14 cellular contexts compared by ENCODE assay signal in genomic region chr5:150590979-150591411, GRCh38. TPM values are rescaled to one million over a fixed set of nuclear protein-coding genes. Genes with fewer than 3 reads are reported as not detected.
DNase-seq lines count a peak whose midpoint lies in the region; ATAC-seq and TF ChIP-seq lines count a peak whose summit lies in the region.
"Had no signal": no experiment of that assay in that cellular context is flagged by ENCODE, and none has a peak within 500 bp of the region (broad histone marks: within the 10 kb centered on the region; RNA-seq: fewer than 3 reads in every experiment).

No MANE protein-coding gene starts in this region.

- no peak for ATAC-seq in RWPE2 (ENCODE audit: low read depth)

- H3K27ac ChIP-seq in RWPE2 (ENCODE audit: poor library complexity, severe bottlenecking) (no peak overlapping the region), tibial artery (peak overlapping the region; percentile 59 to 63)

- H3K36me3 Mint-ChIP-seq in glutamatergic neuron (ENCODE audit: unreplicated experiment), result no peaks in the 10 kb centered on the region
- H3K36me3 Mint-ChIP-seq in nephron (ENCODE audit: low read depth), result no peaks in the 10 kb centered on the region

- H3K9me3 ChIP-seq in RWPE2 (ENCODE audit: severe bottlenecking) (no peaks in the 10 kb centered on the region), tibial artery (no peaks in the 10 kb centered on the region)

- H3K4me1 ChIP-seq in RWPE2 (ENCODE audit: insufficient read depth, poor library complexity, severe bottlenecking) (no peaks in the 10 kb centered on the region), tibial artery (peaks cover 5 to 62% (median 50%) of the 10 kb centered on the region in 4 donors)

- DNase-seq in RWPE2 (ENCODE audit: low spot score) (peak; percentile 61), glutamatergic neuron (peak; percentile 80), tibial artery (peak in 1 of 2 donors; percentile 76), GM13976 (ENCODE audit: low spot score) (no peak), SKM-1 (lab: John Stamatoyannopoulos, UW; ENCODE audit: unreplicated experiment) (no peak), DMS53 treated with DMSO at 0.1 percent for 48 hours (lab: John Stamatoyannopoulos, UW; ENCODE audit: unreplicated experiment) (no peak)
- DNase-seq in activated T-cell treated with anti-CD3 and anti-CD28 coated beads, Interleukin-2, amount 50 U/mL, for 48 hours, result no peak
- DNase-seq: activated CD4-positive, alpha-beta T cell treated with anti-CD3 and anti-CD28 coated beads for 48 hours; KG1; NCI-H1930; NK-92 treated with Interleukin-12 subunit alpha and Interleukin-12 subunit beta, amount 100 ng/mL, for 24 hours; stimulated activated CD4-positive, alpha-beta T cell treated with anti-CD3 and anti-CD28 coated beads, Interleukin-1b, Interleukin-23, amount 100 ng/mL, for 48 hours had no signal

- H3K27me3 Mint-ChIP-seq in glutamatergic neuron (ENCODE audit: unreplicated experiment) (peaks cover 4% of the 10 kb centered on the region), nephron (ENCODE audit: low read depth) (no peaks in the 10 kb centered on the region)

- H3K4me3 ChIP-seq in RWPE2 (ENCODE audit: severe bottlenecking), result no peak overlapping the region
- H3K4me3 ChIP-seq in tibial artery, result no peak overlapping the region

- TF ChIP-seq CTCF in RWPE2 (IDR thresholded peaks at IDR 0.05; ENCODE audit: poor library complexity, severe bottlenecking) (no peak), glutamatergic neuron (IDR thresholded peaks at IDR 0.05; ENCODE audit: partially characterized antibody, unreplicated experiment) (no peak), nephron (IDR thresholded peaks at IDR 0.05; ENCODE audit: unreplicated experiment in 3 of 3) (no peak), tibial artery (IDR thresholded peaks at IDR 0.05) (no peak), GM13976 (IDR thresholded peaks at IDR 0.05; ENCODE audit: borderline replicate concordance, control extremely low read depth, extremely low read depth, insufficient read depth, missing control alignments) (no peak)

- H3K9me3 Mint-ChIP-seq in glutamatergic neuron (ENCODE audit: unreplicated experiment) (peaks cover 5% of the 10 kb centered on the region), nephron (no peaks in the 10 kb centered on the region)
- H3K9me3 Mint-ChIP-seq: activated T-helper 1 cell treated with anti-CD3 and anti-CD28 coated beads, Interleukin-12 subunit alpha, Interleukin-12 subunit beta, Interleukin-2, Interleukin-4 antibody, amounts not matched to agents 30 ng/mL and 10 ng/mL and 1 ng/mL, durations not matched to agents 14 hours and 24 hours and 36 hours had no signal

- H3K36me3 ChIP-seq in RWPE2 (ENCODE audit: low read depth), result no peaks in the 10 kb centered on the region
- no peaks in the 10 kb centered on the region for H3K36me3 ChIP-seq in tibial artery

- in situ Hi-C loops in GM13976 (cut with MboI; ENCODE audit: low sequenced_read_pairs, unreplicated experiment), result no loop called here

- H3K4me3 Mint-ChIP-seq in glutamatergic neuron (ENCODE audit: unreplicated experiment) (peak overlapping the region; percentile 73), nephron (peak overlapping the region in 2 of 3 experiments; percentile 42 to 47)
- H3K4me3 Mint-ChIP-seq: activated T-helper 1 cell treated with anti-CD3 and anti-CD28 coated beads, Interleukin-12 subunit alpha, Interleukin-12 subunit beta, Interleukin-2, Interleukin-4 antibody, amounts not matched to agents 30 ng/mL and 10 ng/mL and 1 ng/mL, durations not matched to agents 14 hours and 24 hours and 36 hours had no signal

- intact Hi-C loops in tibial artery (cut with DNase I; ENCODE audit: low total_unique reads), result loop anchor here (2.0 kb wide), 1 partner anchor 66 kb away; no protein-coding TSS in a partner anchor

- H3K27ac Mint-ChIP-seq in glutamatergic neuron (ENCODE audit: unreplicated experiment) (peak overlapping the region; percentile 88), nephron (peak overlapping the region; percentile 83 to 96 (median 86))
- H3K27ac Mint-ChIP-seq: activated T-helper 1 cell treated with anti-CD3 and anti-CD28 coated beads, Interleukin-12 subunit alpha, Interleukin-12 subunit beta, Interleukin-2, Interleukin-4 antibody, amounts not matched to agents 30 ng/mL and 10 ng/mL and 1 ng/mL, durations not matched to agents 14 hours and 24 hours and 36 hours had no signal

- H3K27me3 ChIP-seq in RWPE2 (ENCODE audit: insufficient read depth, poor library complexity, severe bottlenecking) (no peaks in the 10 kb centered on the region), tibial artery (no peaks in the 10 kb centered on the region)

- peaks cover 31% of the 10 kb centered on the region for H3K4me1 Mint-ChIP-seq in glutamatergic neuron (ENCODE audit: low read depth, unreplicated experiment)
- H3K4me1 Mint-ChIP-seq in nephron, result peaks cover 78% of the 10 kb centered on the region

RNA-seq across cellular contexts. Expression of gene SYNPO, which starts 49.5 kb away (rescaled TPM):
- 16.1 TPM for total RNA-seq in glutamatergic neuron (ENCODE audit: unreplicated experiment)
- total RNA-seq: activated T-helper 1 cell treated with anti-CD3 and anti-CD28 coated beads, Interleukin-12 subunit alpha, Interleukin-12 subunit beta, Interleukin-2, Interleukin-4 antibody, amounts not matched to agents 30 ng/mL and 10 ng/mL and 1 ng/mL, durations not matched to agents 14 hours and 24 hours and 36 hours had no signal

Comparison
In these comparisons a context has a peak if more than half of its experiments do, and no peak if none do; other contexts are left out.
1. DNase-seq: peak in RWPE2 (single experiment) and glutamatergic neuron (single experiment); none in GM13976 (single experiment), activated T-cell treated with anti-CD3 and anti-CD28 coated beads, Interleukin-2, amount 50 U/mL, for 48 hours (0 of 2), SKM-1 (single experiment) and DMS53 treated with DMSO at 0.1 percent for 48 hours (single experiment).